ENCODE assay signal across 24 cellular contexts in the genomic region with DNA sequence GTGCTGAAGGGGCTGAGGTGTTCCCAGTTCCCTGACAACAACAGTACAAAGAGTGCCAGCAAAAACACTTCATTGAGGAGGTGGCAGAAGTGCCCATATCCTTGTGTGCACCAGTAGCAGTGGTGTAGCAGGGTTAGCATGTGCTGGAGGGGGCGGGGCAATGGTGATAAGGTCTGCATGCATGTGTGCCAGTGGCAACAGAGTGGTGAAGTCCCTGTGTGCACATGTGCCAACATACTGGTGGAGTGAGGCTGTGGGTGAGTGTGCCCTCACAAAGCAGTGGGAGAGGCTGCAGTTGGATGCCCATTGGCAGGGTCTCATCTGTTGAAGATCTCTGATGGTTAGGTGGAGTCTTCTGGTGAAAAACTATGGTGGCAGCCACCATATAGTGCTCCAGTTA.
"Had no signal": no experiment of that assay in that cellular context is flagged by ENCODE, and none has a peak within 500 bp of the region (broad histone marks: within the 10 kb centered on the region; RNA-seq: fewer than 3 reads in every experiment).

No MANE protein-coding gene starts in this region.

- H3K9me3 Mint-ChIP-seq: endodermal cell had no signal

- ATAC-seq: effector memory CD8-positive, alpha-beta T cell; esophagus mucosa; foreskin keratinocyte; gastrocnemius medialis; gastroesophageal sphincter; heart left ventricle; heart right ventricle had no signal

- H3K4me3 ChIP-seq: colonic mucosa, coronary artery, dorsolateral prefrontal cortex, esophagus muscularis mucosa, esophagus squamous epithelium, gastrocnemius medialis, gastroesophageal sphincter, heart left ventricle, heart right ventricle had no signal

- H3K4me3 Mint-ChIP-seq: dendritic cell treated with granulocyte-macrophage colony-stimulating factor and Interleukin-4, amounts not matched to agents 40 ng/mL and 50 ng/mL, for 4 days; effector memory CD8-positive, alpha-beta T cell; endodermal cell had no signal

- H3K27ac Mint-ChIP-seq: dendritic cell treated with granulocyte-macrophage colony-stimulating factor and Interleukin-4, amounts not matched to agents 40 ng/mL and 50 ng/mL, for 4 days; effector memory CD8-positive, alpha-beta T cell; endodermal cell had no signal

- DNase-seq: colonic mucosa; cortex of kidney; dermis blood vessel endothelial cell; dorsolateral prefrontal cortex; effector CD4-positive, alpha-beta T cell; effector CD8-positive, alpha-beta T cell; effector memory CD4-positive, alpha-beta T cell; effector memory CD8-positive, alpha-beta T cell; endodermal cell; erythroblast; esophagus squamous epithelium; foreskin fibroblast; foreskin keratinocyte; foreskin melanocyte; gastrocnemius medialis; glutamatergic neuron; head of caudate nucleus; heart left ventricle; heart right ventricle had no signal

- H3K4me1 Mint-ChIP-seq: endodermal cell had no signal

- H3K27me3 Mint-ChIP-seq: dendritic cell treated with granulocyte-macrophage colony-stimulating factor and Interleukin-4, amounts not matched to agents 40 ng/mL and 50 ng/mL, for 4 days; effector memory CD8-positive, alpha-beta T cell had no signal
